8 cellular contexts compared by ENCODE assay signal in genomic region chr1:212413902-212414327, GRCh38. TPM values are rescaled to one million over a fixed set of nuclear protein-coding genes. Genes with fewer than 3 reads are reported as not detected.
DNase-seq lines count a peak whose midpoint lies in the region; ATAC-seq and TF ChIP-seq lines count a peak whose summit lies in the region.

No MANE protein-coding gene starts in this region.

- POLR2A ChIA-PET in IMR-90 (lab: Charles Lee; ENCODE audit: unreplicated experiment) = no interaction called here

- dilution Hi-C loops in IMR-90 (cut with HindIII; ENCODE audit: low sequenced_read_pairs, unreplicated experiment) = no loop called here

- H4K91ac ChIP-seq in IMR-90 (ENCODE audit: insufficient read depth, low read depth, low read length) = no peak overlapping the region

- H4K8ac ChIP-seq in IMR-90 (ENCODE audit: low read depth in 2 of 2, low read length in 2 of 2) = peak overlapping the region in 1 of 2 experiments; percentile 42; a peak in 2 of 4 replicates

- peak overlapping the region; percentile 90 to 96 (median 92) for H3K4me3 Mint-ChIP-seq in brain

- H3K9me3 Mint-ChIP-seq in brain = no peaks in the 10 kb centered on the region

- peaks cover 8 to 24% of the 10 kb centered on the region in 2 experiments for H3K79me1 ChIP-seq in IMR-90 (ENCODE audit: low read depth in 1 of 2, low read length in 2 of 2)

- H3K9ac ChIP-seq in IMR-90 (ENCODE audit: low read depth, low read length) (peak overlapping the region; percentile 24; the same call in 1 of the 2 replicates), liver (ENCODE audit: low read depth in 1 of 2, low read length in 2 of 2) (no peak overlapping the region)

- TF ChIP-seq CTCF in IMR-90 (conservative IDR thresholded peaks at IDR 0.05; ENCODE audit: low read depth, low read length) (no peak), brain (conservative IDR thresholded peaks at IDR 0.05) (no peak), liver (IDR thresholded peaks at IDR 0.05; ENCODE audit: low read depth, low read length, missing input control) (no peak)

- no peak overlapping the region for H2BK5ac ChIP-seq in IMR-90 (ENCODE audit: low read depth, low read length, poor library complexity, severe bottlenecking)

- WGBS in IMR-90 (ENCODE audit: extremely low coverage in 2 of 2, insufficient read length in 1 of 2), 2 experiments = 9% methylated on average over 12 of the region's 21 CpGs; no CpG with 5 or more reads in 1 of the 2 experiments
- 27% methylated on average over 21 of the region's 21 CpGs for WGBS in liver
- WGBS in thymus = 28% methylated on average over 21 of the region's 21 CpGs

- H3K27ac ChIP-seq in ACC112 (ENCODE audit: low read depth, low read length) (no peak overlapping the region), IMR-90 (ENCODE audit: insufficient read depth, low read length) (no peak overlapping the region), liver (ENCODE audit: low read depth in 1 of 2, low read length in 2 of 2) (no peak overlapping the region), thymus (ENCODE audit: low read depth) (peak overlapping the region; percentile 68)

- H3K36me3 Mint-ChIP-seq in brain = peaks cover 29% of the 10 kb centered on the region

- H4K5ac ChIP-seq in IMR-90 (ENCODE audit: low read depth, low read length) = no peak overlapping the region

- peaks cover 6% of the 10 kb centered on the region; the same call in 1 of the 2 replicates for H3K9me1 ChIP-seq in IMR-90 (ENCODE audit: insufficient read depth, low read length)

- no peak overlapping the region for H3K18ac ChIP-seq in IMR-90 (ENCODE audit: low read depth, low read length)

- H3K4me3 ChIP-seq in ACC112 (ENCODE audit: low read depth, low read length) (peak overlapping the region; percentile 92), IMR-90 (ENCODE audit: insufficient read depth, low read depth, low read length) (peak overlapping the region; percentile 78), liver (ENCODE audit: low read depth in 1 of 3, low read length in 3 of 3) (peak overlapping the region; percentile 74 to 93 (median 81)), thymus (ENCODE audit: low read length) (peak overlapping the region; percentile 94)

- H3K4ac ChIP-seq in IMR-90 (ENCODE audit: low read depth, low read length) = peak overlapping the region; percentile 20; the same call in 1 of the 2 replicates

- no peaks in the 10 kb centered on the region for H3K9me3 ChIP-seq in IMR-90 (ENCODE audit: control insufficient read depth, insufficient read depth, low read length)
- H3K9me3 ChIP-seq in liver (ENCODE audit: control insufficient read depth in 4 of 4, low read length in 3 of 4) = no peaks in the 10 kb centered on the region
- H3K9me3 ChIP-seq in thymus (ENCODE audit: control insufficient read depth) = no peaks in the 10 kb centered on the region

- H2AK9ac ChIP-seq in IMR-90 (replicated peaks; ENCODE audit: low read depth, low read length, poor library complexity) = peak overlapping the region; percentile 89

- no peaks in the 10 kb centered on the region for H3K27me3 ChIP-seq in ACC112 (ENCODE audit: insufficient read depth, low read length)
- no peaks in the 10 kb centered on the region for H3K27me3 ChIP-seq in IMR-90 (ENCODE audit: control insufficient read depth, insufficient read depth, low read length)
- H3K27me3 ChIP-seq in liver (ENCODE audit: control insufficient read depth in 4 of 4, insufficient read depth in 4 of 4, low read length in 3 of 4) = no peaks in the 10 kb centered on the region
- no peaks in the 10 kb centered on the region for H3K27me3 ChIP-seq in thymus (ENCODE audit: control insufficient read depth, insufficient read depth)

- peaks cover 12% of the 10 kb centered on the region for H3K27me3 Mint-ChIP-seq in brain

- in situ Hi-C loops in IMR-90 (cut with MboI; ENCODE audit: low sequenced_read_pairs) = no loop called here

- TF ChIP-seq RAD21 in IMR-90 (IDR thresholded peaks at IDR 0.05; ENCODE audit: low read length) = no peak
- TF ChIP-seq RAD21 in liver (IDR thresholded peaks at IDR 0.05) = no peak

- H3K4me1 ChIP-seq in ACC112 (ENCODE audit: control insufficient read depth, insufficient read depth, low read length, unreplicated experiment) (peaks cover 10% of the 10 kb centered on the region), IMR-90 (ENCODE audit: control insufficient read depth, insufficient read depth, low read length) (peaks cover 3% of the 10 kb centered on the region; the same call in 1 of the 2 replicates), liver (ENCODE audit: control insufficient read depth in 4 of 4, insufficient read depth in 4 of 4, low read length in 3 of 4) (peaks cover 0 to 19% (median 7%) of the 10 kb centered on the region in 4 donors), thymus (ENCODE audit: control insufficient read depth, insufficient read depth, low read length) (peaks cover 13% of the 10 kb centered on the region)

- intact Hi-C loops in IMR-90 (cut with micrococcal nuclease) = no loop called here

- H2BK120ac ChIP-seq in IMR-90 (ENCODE audit: low read depth, low read length) = no peak overlapping the region

- no peak overlapping the region for H2BK15ac ChIP-seq in IMR-90 (ENCODE audit: low read depth, low read length)

- H3K4me1 Mint-ChIP-seq in brain = peaks cover 25% of the 10 kb centered on the region

- no peaks in the 10 kb centered on the region for H3K79me2 ChIP-seq in ACC112 (ENCODE audit: control insufficient read depth, insufficient read depth, low read length, unreplicated experiment)

- BruUV-seq in IMR-90 (replicated peaks; lab: Mats Ljungman, UMichigan) = no TSS peak

- H3K4me2 ChIP-seq in IMR-90 (ENCODE audit: low read depth, low read length) = peak overlapping the region; percentile 81

- no peak overlapping the region for H3K56ac ChIP-seq in IMR-90 (ENCODE audit: extremely low read depth, insufficient read depth, low read length)

- H2AFZ ChIP-seq in ACC112 (ENCODE audit: low read length, unreplicated experiment) = peak overlapping the region; percentile 52
- peak overlapping the region; percentile 100 for H2AFZ ChIP-seq in IMR-90 (replicated peaks; ENCODE audit: low read length, poor library complexity)

- CTCF ChIA-PET in IMR-90 (lab: Yijun Ruan, JAX) = no interaction called here

- H3K23ac ChIP-seq in IMR-90 (ENCODE audit: low read depth, low read length) = peak overlapping the region; percentile 81; the same call in 1 of the 2 replicates

- peak overlapping the region; percentile 0 to 76 (median 63) for H3K27ac Mint-ChIP-seq in brain

- H4K20me1 ChIP-seq in IMR-90 (ENCODE audit: insufficient read depth, low read length) = no peaks in the 10 kb centered on the region

- no peak for TF ChIP-seq POLR2A in IMR-90 (IDR thresholded peaks at IDR 0.05; ENCODE audit: low read depth, low read length)

- peak overlapping the region; percentile 63; the same call in 1 of the 2 replicates for H2AK5ac ChIP-seq in IMR-90 (ENCODE audit: low read depth, low read length)

- no peak overlapping the region for H2BK20ac ChIP-seq in IMR-90 (ENCODE audit: low read depth, low read length)

- H3K14ac ChIP-seq in IMR-90 (replicated peaks; ENCODE audit: low read depth, low read length) = peak overlapping the region; percentile 40; the same call in 1 of the 2 replicates

- H3K36me3 ChIP-seq in ACC112 (ENCODE audit: insufficient read depth, low read length) = peaks cover 3% of the 10 kb centered on the region; the same call in 1 of the 2 replicates
- peaks cover 14% of the 10 kb centered on the region for H3K36me3 ChIP-seq in IMR-90 (ENCODE audit: control insufficient read depth, insufficient read depth, low read length)
- H3K36me3 ChIP-seq in liver (ENCODE audit: control insufficient read depth in 4 of 4, insufficient read depth in 3 of 4, low read depth in 1 of 4, low read length in 3 of 4) = peaks cover 0 to 4% (median 0%) of the 10 kb centered on the region in 4 donors
- H3K36me3 ChIP-seq in thymus (ENCODE audit: control insufficient read depth, insufficient read depth) = peaks cover 25% of the 10 kb centered on the region

- DNase-seq in IMR-90 (peak; percentile 14), SHP77 (lab: John Stamatoyannopoulos, UW) (no peak), NCI-H1694 (lab: John Stamatoyannopoulos, UW) (no peak)

- ATAC-seq in GM18858 (IDR thresholded peaks at IDR 0.05; ENCODE audit: unreplicated experiment) (peak; percentile 1), IMR-90 (ENCODE audit: low read depth) (peak; percentile 45)

TF ChIP-seq in IMR-90, 13 proteins besides CTCF, POLR2A, EP300 and RAD21 (continues in another document):
- TF ChIP-seq FOS (IDR thresholded peaks at IDR 0.05; ENCODE audit: low read depth, low read length) = no peak
- TF ChIP-seq BHLHE40 (IDR thresholded peaks at IDR 0.05; ENCODE audit: low read depth, low read length) = no peak
- TF ChIP-seq MXI1 (IDR thresholded peaks at IDR 0.05; ENCODE audit: borderline replicate concordance, low read depth, low read length) = no peak
- no peak for TF ChIP-seq RCOR1 (IDR thresholded peaks at IDR 0.05; ENCODE audit: insufficient replicate concordance, low read length)
- TF ChIP-seq CEBPB (IDR thresholded peaks at IDR 0.05; ENCODE audit: low read depth, low read length) = no peak
- no peak for TF ChIP-seq NFE2L2 (IDR thresholded peaks at IDR 0.05; ENCODE audit: low read depth, low read length)
- no peak for TF ChIP-seq CHD1 (IDR thresholded peaks at IDR 0.05; ENCODE audit: low read depth, low read length)

RNA-seq across cellular contexts. Expression of gene PACC1, which starts 0.8 kb away (rescaled TPM):
- total RNA-seq in IMR-90 (2012; rRNA removed) = 8.6 and 10.6 TPM in 2 replicates
- polyA plus RNA-seq in IMR-90 (2012; rRNA removed) = 12.0 and 13.4 TPM in 2 replicates
- 5.5 and 7.8 TPM in 2 replicates for polyA plus RNA-seq in IMR-90 (2012; cell fraction: cytosol; rRNA removed)
- polyA plus RNA-seq in IMR-90 (2012; cell fraction: nucleus; rRNA removed; ENCODE audit: low replicate concordance) = 5.6 and 7.5 TPM in 2 replicates
- polyA plus RNA-seq in brain (ENCODE audit: insufficient read depth, low read depth, low replicate concordance) = 38.4 TPM
- 1 to 10 TPM; 1.8 to 3.4 TPM for total RNA-seq in liver
- polyA plus RNA-seq in liver = 1 to 10 TPM; 1.4 to 1.7 TPM
- 13.7 TPM for polyA plus RNA-seq in thymus

RNA-seq across cellular contexts. Expression of gene NENF, which starts 18.8 kb away (rescaled TPM):
- total RNA-seq in IMR-90 (2012; rRNA removed) = 15.0 and 16.0 TPM in 2 replicates
- 40.4 and 50.6 TPM in 2 replicates for polyA plus RNA-seq in IMR-90 (2012; rRNA removed)
- 42.0 and 55.1 TPM in 2 replicates for polyA plus RNA-seq in IMR-90 (2012; cell fraction: cytosol; rRNA removed)
- polyA plus RNA-seq in IMR-90 (2012; cell fraction: nucleus; rRNA removed; ENCODE audit: low replicate concordance) = 11.2 and 13.0 TPM in 2 replicates
- polyA plus RNA-seq in brain (ENCODE audit: insufficient read depth, low read depth, low replicate concordance) = 146 TPM
- 1 to 10 TPM; 6.6 to 9.8 TPM for total RNA-seq in liver
- polyA plus RNA-seq in liver = 10 to 100 TPM; 22.1 to 44.3 TPM
- polyA plus RNA-seq in thymus = 52.2 TPM
